In genomic region chrX:130916636-130917422, GRCh38 we compare ENCODE assay signal across 8 cellular contexts. TPM values are rescaled to one million over a fixed set of nuclear protein-coding genes. Genes with fewer than 3 reads are reported as not detected.
DNase-seq lines count a peak whose midpoint lies in the region; ATAC-seq and TF ChIP-seq lines count a peak whose summit lies in the region.

No MANE protein-coding gene starts in this region.

- H3K4me3 ChIP-seq in SK-N-SH (ENCODE audit: low read depth in 2 of 2, low read length in 1 of 2) (no peak overlapping the region; a peak in 1 of 4 replicates), brain microvascular endothelial cell (ENCODE audit: low read depth, low read length) (no peak overlapping the region)

- CTCF ChIA-PET in SK-N-SH (lab: Yijun Ruan, JAX): interaction anchor here (0.6 to 7.9 kb wide), 47 partner anchors 11 to 1312 kb away, joined by 3 to 82 read pairs (median 4); partner anchors contain the start of genes ENOX2, GPR119, RBMX2 and SLC25A14

- POLR2A ChIA-PET in SK-N-SH (lab: Yijun Ruan, JAX): no interaction called here

- no peaks in the 10 kb centered on the region for H3K9me2 ChIP-seq in SK-N-SH

- H4K20me1 ChIP-seq in SK-N-SH (ENCODE audit: insufficient read depth): no peaks in the 10 kb centered on the region

- no peaks in the 10 kb centered on the region for H3K9me3 ChIP-seq in SK-N-SH

- H3K4me2 ChIP-seq in SK-N-SH: no peak overlapping the region

- no peaks in the 10 kb centered on the region for H3K36me3 ChIP-seq in SK-N-SH (replicated peaks in 1 of 2; ENCODE audit: control insufficient read depth in 1 of 2, insufficient read depth in 2 of 2, low read length in 1 of 2)
- H3K36me3 ChIP-seq in brain microvascular endothelial cell (replicated peaks): no peaks in the 10 kb centered on the region

- TF ChIP-seq CTCF in LNCAP (IDR thresholded peaks at IDR 0.05) (peak; percentile 49; the same call in 1 of the 2 replicates), SK-N-SH (IDR thresholded peaks at IDR 0.05) (peak; percentile 87), brain microvascular endothelial cell (IDR thresholded peaks at IDR 0.05; ENCODE audit: low read depth, low read length, missing control alignments) (peak; percentile 86)

- H3K27me3 ChIP-seq in SK-N-SH (ENCODE audit: insufficient read depth) (peaks cover 13% of the 10 kb centered on the region; the same call in 1 of the 2 replicates), brain microvascular endothelial cell (replicated peaks) (no peaks in the 10 kb centered on the region)

- 11% methylated on average over 7 of the region's 7 CpGs for WGBS in SK-N-SH (ENCODE audit: low lambda C conversion rate)

- no peak for TF ChIP-seq EP300 in SK-N-SH (IDR thresholded peaks at IDR 0.05; ENCODE audit: borderline replicate concordance in 1 of 2, low read depth in 1 of 2, low read length in 1 of 2)

- H3K9ac ChIP-seq in SK-N-SH: no peak overlapping the region

- peak; percentile 55 for ATAC-seq in GM18499 (IDR thresholded peaks at IDR 0.05; ENCODE audit: insufficient read depth, unreplicated experiment)
- ATAC-seq in HG03045 (IDR thresholded peaks at IDR 0.05; ENCODE audit: unreplicated experiment): no peak

- no peaks in the 10 kb centered on the region for H3K79me2 ChIP-seq in SK-N-SH (ENCODE audit: insufficient read depth)

- no peak overlapping the region for H2AFZ ChIP-seq in SK-N-SH (ENCODE audit: low read depth)

- H3K4me1 ChIP-seq in SK-N-SH (ENCODE audit: control insufficient read depth in 1 of 2, insufficient read depth in 2 of 2, low read depth in 1 of 2, low read length in 1 of 2): no peaks in the 10 kb centered on the region

- H3K27ac ChIP-seq in SK-N-SH (ENCODE audit: low read depth in 2 of 2, low read length in 1 of 2) (no peak overlapping the region), brain microvascular endothelial cell (no peak overlapping the region)

- DNase-seq in Ammon's horn (ENCODE audit: low spot score) (peak; percentile 67), SK-N-SH (peak; percentile 62), brain microvascular endothelial cell (no peak), kidney tubule cell (ENCODE audit: low spot score) (peak; percentile 58)
- peak; percentile 2 to 5 (median 4) for DNase-seq in stimulated activated CD4-positive, alpha-beta T cell treated with anti-CD3 and anti-CD28 coated beads, TNF-alpha, amount 100 ng/mL, for 4 hours (ENCODE audit: low read depth in 3 of 3)

- peak; percentile 92 for TF ChIP-seq RAD21 in SK-N-SH (IDR thresholded peaks at IDR 0.05; ENCODE audit: low read length)

- no peaks in the 10 kb centered on the region for H3F3A ChIP-seq in SK-N-SH (replicated peaks; ENCODE audit: insufficient read depth)

- in situ Hi-C loops in brain microvascular endothelial cell (cut with HindIII; ENCODE audit: low pct_ligation_motif_present, low sequenced_read_pairs): no loop called here

TF ChIP-seq in SK-N-SH, 30 proteins besides CTCF, POLR2A, EP300 and RAD21:
- TF ChIP-seq SMC3 (IDR thresholded peaks at IDR 0.05; ENCODE audit: low read depth, low read length) (peak; percentile 94), NFIC (IDR thresholded peaks at IDR 0.05; ENCODE audit: borderline replicate concordance) (no peak), NRF1 (IDR thresholded peaks at IDR 0.05; ENCODE audit: low read depth, low read length) (peak; percentile 10; the same call in 1 of the 2 replicates)
TF ChIP-seq in SK-N-SH: peak in this region for 2.

RNA-seq across cellular contexts. Expression of gene ENOX2, which starts 13.8 kb away (rescaled TPM):
- 8.8 and 12.8 TPM in 2 replicates for polyA plus RNA-seq in SK-N-SH (2012; rRNA removed)
- 12.2 TPM in 2 replicates for polyA plus RNA-seq in SK-N-SH (2012; cell fraction: cytosol; rRNA removed)
- 2.9 and 6.3 TPM in 2 replicates for polyA plus RNA-seq in SK-N-SH (2012; cell fraction: nucleus; rRNA removed)
